ENCODE assay signal across 19 cellular contexts in genomic region chr9:2173861-2174260, GRCh38.
"Had no signal": no experiment of that assay in that cellular context is flagged by ENCODE, and none has a peak within 500 bp of the region (broad histone marks: within the 10 kb centered on the region; RNA-seq: fewer than 3 reads in every experiment).

No MANE protein-coding gene starts in this region.

- H3K4me3 ChIP-seq: left ventricle myocardium inferior, lower lobe of right lung, pancreas, smooth muscle cell, suprapubic skin, thyroid gland had no signal

- H3K27ac Mint-ChIP-seq: progenitor cell of endocrine pancreas, type B pancreatic cell had no signal

- H3K4me3 Mint-ChIP-seq: naive thymus-derived CD8-positive, alpha-beta T cell; type B pancreatic cell had no signal

- H3K27ac ChIP-seq: foreskin keratinocyte, left ventricle myocardium inferior, lower lobe of right lung, pancreas, suprapubic skin, thyroid gland had no signal

- H3K9me3 ChIP-seq: left ventricle myocardium inferior, lower lobe of right lung, pancreas, suprapubic skin, thyroid gland had no signal

- H3K9me3 Mint-ChIP-seq: naive thymus-derived CD8-positive, alpha-beta T cell; type B pancreatic cell had no signal

- DNase-seq: cortex of kidney; erythroblast; foreskin keratinocyte; kidney; left cardiac atrium; left ventricle myocardium inferior; lower lobe of right lung; mesenchymal stem cell; naive thymus-derived CD8-positive, alpha-beta T cell; occipital lobe; pancreas; right cardiac atrium; stimulated activated CD4-positive, alpha-beta T cell treated with anti-CD3 and anti-CD28 coated beads, Interleukin-2, amount 100 ng/mL, for 48 hours; stimulated activated naive CD8-positive, alpha-beta T cell treated with anti-CD3 and anti-CD28 coated beads, Interleukin-15, Interleukin-2, amounts not matched to agents 100 U/mL and 50 U/mL, for 24 hours; thyroid gland had no signal

- H3K4me2 ChIP-seq: smooth muscle cell had no signal

- H3K27me3 Mint-ChIP-seq: naive thymus-derived CD8-positive, alpha-beta T cell; progenitor cell of endocrine pancreas; type B pancreatic cell had no signal

- H3K27me3 ChIP-seq: foreskin keratinocyte, pancreas, suprapubic skin, thyroid gland had no signal

- ATAC-seq: foreskin keratinocyte; left cardiac atrium; lower lobe of right lung; naive thymus-derived CD8-positive, alpha-beta T cell; pancreas; right cardiac atrium; stimulated activated naive CD8-positive, alpha-beta T cell treated with anti-CD3 and anti-CD28 coated beads, Interleukin-15, Interleukin-2, amounts not matched to agents 100 U/mL and 50 U/mL, for 24 hours had no signal

- H3K4me1 ChIP-seq: lower lobe of right lung, pancreas had no signal
